Comparison of ENCODE assay signal across 16 cellular contexts in genomic region chr6:29746846-29747687, GRCh38. TPM values are rescaled to one million over a fixed set of nuclear protein-coding genes. Genes with fewer than 3 reads are reported as not detected.
DNase-seq lines count a peak whose midpoint lies in the region; ATAC-seq, FAIRE-seq and TF ChIP-seq lines count a peak whose summit lies in the region.
"Had no signal": no experiment of that assay in that cellular context is flagged by ENCODE, and none has a peak within 500 bp of the region (broad histone marks: within the 10 kb centered on the region; RNA-seq: fewer than 3 reads in every experiment).

No MANE protein-coding gene starts in this region.

- no peak overlapping the region for H3K27ac Mint-ChIP-seq in stimulated activated naive CD8-positive, alpha-beta T cell treated with anti-CD3 and anti-CD28 coated beads, Interleukin-15, Interleukin-2, amounts not matched to agents 100 ng/mL and 50 ng/mL, for 24 hours
- H3K27ac Mint-ChIP-seq in T-helper 17 cell, result no peak overlapping the region

- ATAC-seq in stimulated activated naive CD8-positive, alpha-beta T cell treated with anti-CD3 and anti-CD28 coated beads, Interleukin-15, Interleukin-2, amounts not matched to agents 100 U/mL and 50 U/mL, for 24 hours, result no peak
- ATAC-seq in T-helper 17 cell, result no peak

- H3K27me3 Mint-ChIP-seq in stimulated activated naive CD8-positive, alpha-beta T cell treated with anti-CD3 and anti-CD28 coated beads, Interleukin-15, Interleukin-2, amounts not matched to agents 100 ng/mL and 50 ng/mL, for 24 hours, result no peaks in the 10 kb centered on the region
- no peaks in the 10 kb centered on the region for H3K27me3 Mint-ChIP-seq in T-helper 17 cell

- DNase-seq in stimulated activated naive CD8-positive, alpha-beta T cell treated with anti-CD3 and anti-CD28 coated beads, Interleukin-15, Interleukin-2, amounts not matched to agents 100 U/mL and 50 U/mL, for 24 hours, result no peak
- DNase-seq in T-helper 17 cell (no peak), D721Med (ENCODE audit: insufficient read length, low spot score) (no peak), NCI-H69 (lab: John Stamatoyannopoulos, UW) (no peak), NCI-H1092 (lab: John Stamatoyannopoulos, UW) (no peak)
- DNase-seq: amygdala; Kasumi-1; NCI-H146; ovary; stimulated activated naive CD4-positive, alpha-beta T cell treated with Interleukin-2 at 50 U/mL for 16 hours; uterus had no signal

- no peaks in the 10 kb centered on the region for H3K36me3 Mint-ChIP-seq in stimulated activated naive CD8-positive, alpha-beta T cell treated with anti-CD3 and anti-CD28 coated beads, Interleukin-15, Interleukin-2, amounts not matched to agents 100 ng/mL and 50 ng/mL, for 24 hours (ENCODE audit: low read depth)
- peaks cover 2% of the 10 kb centered on the region for H3K36me3 Mint-ChIP-seq in T-helper 17 cell (ENCODE audit: low read depth)

- H3K9me3 ChIP-seq in T-helper 17 cell (ENCODE audit: control insufficient read depth, low read length, poor library complexity, severe bottlenecking) (no peaks in the 10 kb centered on the region), iPS-15b (ENCODE audit: control insufficient read depth, insufficient read depth, low read length) (no peaks in the 10 kb centered on the region)
- H3K9me3 ChIP-seq: ovary, SJSA1, uterus had no signal

- no peak for FAIRE-seq in D721Med (lab: Jason Lieb, UNC)
- FAIRE-seq: GM12892, TTC549 had no signal

- H3K4me3 Mint-ChIP-seq in stimulated activated naive CD8-positive, alpha-beta T cell treated with anti-CD3 and anti-CD28 coated beads, Interleukin-15, Interleukin-2, amounts not matched to agents 100 ng/mL and 50 ng/mL, for 24 hours, result peak overlapping the region; percentile 97
- H3K4me3 Mint-ChIP-seq in T-helper 17 cell, result peak overlapping the region; percentile 99

- H3K9me3 Mint-ChIP-seq in stimulated activated naive CD8-positive, alpha-beta T cell treated with anti-CD3 and anti-CD28 coated beads, Interleukin-15, Interleukin-2, amounts not matched to agents 100 ng/mL and 50 ng/mL, for 24 hours, result no peaks in the 10 kb centered on the region

- no peaks in the 10 kb centered on the region for H3K36me3 ChIP-seq in iPS-15b (ENCODE audit: control insufficient read depth, insufficient read depth, low read length)
- H3K36me3 ChIP-seq: ovary, SJSA1, uterus had no signal

- H3K27me3 ChIP-seq in iPS-15b (ENCODE audit: control insufficient read depth, insufficient read depth, low read length), result peaks cover 69% of the 10 kb centered on the region
- H3K27me3 ChIP-seq: ovary, SJSA1, uterus had no signal

- peaks cover 37% of the 10 kb centered on the region for H3K4me1 Mint-ChIP-seq in stimulated activated naive CD8-positive, alpha-beta T cell treated with anti-CD3 and anti-CD28 coated beads, Interleukin-15, Interleukin-2, amounts not matched to agents 100 ng/mL and 50 ng/mL, for 24 hours (ENCODE audit: low read depth)
- peaks cover 39% of the 10 kb centered on the region for H3K4me1 Mint-ChIP-seq in T-helper 17 cell

- H3K4me3 ChIP-seq in iPS-15b (ENCODE audit: low read depth, low read length), result peak overlapping the region; percentile 64

- no peak for TF ChIP-seq CTCF in D721Med (IDR thresholded peaks at IDR 0.05; ENCODE audit: insufficient read depth, missing control alignments)

- no peak overlapping the region for H3K9ac ChIP-seq in iPS-15b (ENCODE audit: low read depth, low read length)

- peaks cover 6% of the 10 kb centered on the region for H3K4me1 ChIP-seq in iPS-15b (ENCODE audit: control insufficient read depth, insufficient read depth, low read length)

RNA-seq across cellular contexts. Expression of gene HLA-F, which starts 23.8 kb away (rescaled TPM):
- 100 to 1,000 TPM; 629 to 717 TPM for total RNA-seq in T-helper 17 cell
